Comparison of ENCODE assay signal across 19 cellular contexts in the genomic region with DNA sequence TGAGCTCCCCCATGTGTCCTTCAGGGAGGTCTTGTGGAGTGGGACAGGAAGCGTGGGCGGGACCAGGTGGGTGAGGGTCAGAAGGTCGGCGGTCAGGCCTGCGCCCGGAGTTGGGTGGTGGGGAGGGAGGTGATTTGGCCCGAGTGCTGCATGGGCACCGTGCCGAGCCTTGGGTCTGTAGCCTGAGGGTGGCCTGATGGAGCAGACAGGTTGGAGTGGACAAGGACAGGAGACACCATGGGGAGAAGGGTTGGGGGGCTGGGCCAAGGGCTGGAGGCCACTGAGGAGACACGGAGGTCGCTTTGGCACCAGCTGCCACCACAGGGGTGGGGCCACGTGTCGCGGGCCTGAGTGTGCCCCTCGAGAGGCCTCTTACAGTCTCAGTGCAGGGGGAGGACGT. TPM values are rescaled to one million over a fixed set of nuclear protein-coding genes. Genes with fewer than 3 reads are reported as not detected.
"Had no signal": no experiment of that assay in that cellular context is flagged by ENCODE, and none has a peak within 500 bp of the region (broad histone marks: within the 10 kb centered on the region; RNA-seq: fewer than 3 reads in every experiment).

No MANE protein-coding gene starts in this region.

- FAIRE-seq: small intestine had no signal

- H3K27me3 ChIP-seq: suprapubic skin, upper lobe of left lung had no signal

- H3K9me3 ChIP-seq: suprapubic skin, upper lobe of left lung had no signal

- H3K4me3 ChIP-seq: coronary artery, suprapubic skin, upper lobe of left lung had no signal

- H3K9me3 Mint-ChIP-seq: activated B cell treated with CpG ODN at 0.5 μM for 24 hours, neural crest cell had no signal

- H3K4me1 ChIP-seq: parathyroid adenoma had no signal

- H3K4me1 Mint-ChIP-seq: activated B cell treated with CpG ODN at 0.5 μM for 24 hours had no signal

- ATAC-seq: activated CD8-positive, alpha-beta memory T cell treated with anti-CD3 and anti-CD28 coated beads, Interleukin-2, amount 10 ng/mL, durations not matched to agents 7 days and 5 days; T-helper 17 cell had no signal

- H3K27ac Mint-ChIP-seq: activated B cell treated with CpG ODN at 0.5 μM for 24 hours; activated CD8-positive, alpha-beta memory T cell treated with anti-CD3 and anti-CD28 coated beads, Interleukin-2, amount 10 ng/mL, durations not matched to agents 7 days and 5 days; T-helper 17 cell had no signal

- H3K9ac ChIP-seq: parathyroid adenoma had no signal

- H3K4me3 Mint-ChIP-seq: activated B cell treated with CpG ODN at 0.5 μM for 24 hours; activated CD8-positive, alpha-beta memory T cell treated with anti-CD3 and anti-CD28 coated beads, Interleukin-2, amount 10 ng/mL, durations not matched to agents 7 days and 5 days; neural crest cell; T-helper 17 cell had no signal

- H2AFZ ChIP-seq: parathyroid adenoma had no signal

- H3K27ac ChIP-seq: coronary artery, epithelial cell of prostate, parathyroid adenoma, suprapubic skin, upper lobe of left lung had no signal

- H3K27me3 Mint-ChIP-seq: activated B cell treated with CpG ODN at 0.5 μM for 24 hours; activated CD8-positive, alpha-beta memory T cell treated with anti-CD3 and anti-CD28 coated beads, Interleukin-2, amount 10 ng/mL, durations not matched to agents 7 days and 5 days; T-helper 17 cell had no signal

- DNase-seq: activated B cell treated with CpG ODN at 0.5 μM for 24 hours; activated CD4-positive, alpha-beta T cell treated with anti-CD3 and anti-CD28 coated beads, Interleukin-2, amount 50 U/mL, for 1 hour; activated CD8-positive, alpha-beta memory T cell treated with anti-CD3 and anti-CD28 coated beads, Interleukin-2, amount 10 ng/mL, durations not matched to agents 7 days and 5 days; activated gamma-delta T cell; activated T-cell treated with anti-CD3 and anti-CD28 coated beads, Interleukin-2, amount 50 U/mL, for 48 hours; caudate nucleus; effector CD8-positive, alpha-beta T cell; hippocampal formation; kidney glomerular epithelial cell; small intestine; stimulated activated naive CD4-positive, alpha-beta T cell; T-helper 17 cell had no signal

RNA-seq across cellular contexts. Expression of a gene that starts 57.7 kb away (rescaled TPM):
- total RNA-seq: activated B cell treated with CpG ODN at 0.5 μM for 24 hours; activated CD8-positive, alpha-beta memory T cell treated with anti-CD3 and anti-CD28 coated beads, Interleukin-2, amount 10 ng/mL, durations not matched to agents 7 days and 5 days; lower leg skin; neural crest cell; T-helper 17 cell had no signal
